In the genomic region with DNA sequence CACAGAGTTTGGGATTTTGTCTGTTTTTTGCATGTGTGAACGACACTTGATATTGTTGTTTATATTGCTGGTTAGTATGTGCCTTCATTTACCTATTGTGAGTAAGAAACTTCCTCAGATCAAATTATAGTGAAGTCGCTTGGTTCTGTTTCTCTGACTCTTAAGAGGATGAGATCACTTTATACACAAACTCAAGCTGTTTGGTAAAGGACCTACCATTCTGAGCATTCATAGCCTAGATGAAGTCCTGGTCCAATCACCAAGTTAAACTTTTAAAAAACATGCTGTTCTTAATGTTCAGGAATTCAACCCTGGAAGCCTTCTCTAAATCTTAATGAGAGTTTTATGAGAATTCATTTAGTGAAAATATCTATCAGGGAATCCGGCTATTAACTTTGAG, we compare ENCODE assay signal across 6 cellular contexts. TPM values are rescaled to one million over a fixed set of nuclear protein-coding genes. Genes with fewer than 3 reads are reported as not detected.
DNase-seq lines count a peak whose midpoint lies in the region; ATAC-seq, FAIRE-seq and TF ChIP-seq lines count a peak whose summit lies in the region.
"Not testable (repeated sequence)": the region's sequence is repeated elsewhere in the genome, so short reads cannot be mapped to it uniquely, and the experiment has no call there.
"Had no signal": no experiment of that assay in that cellular context is flagged by ENCODE, and none has a peak within 500 bp of the region (broad histone marks: within the 10 kb centered on the region; RNA-seq: fewer than 3 reads in every experiment).

No MANE protein-coding gene starts in this region.

- ATAC-seq in IMR-90 (ENCODE audit: low read depth) (peak; percentile 70), left lung (peak; percentile 79), lower lobe of right lung (peak; percentile 55 to 87), upper lobe of right lung (peak; percentile 50)

- not testable (repeated sequence) for H3K79me1 ChIP-seq in IMR-90 (ENCODE audit: low read depth in 1 of 2, low read length in 2 of 2)

- H3K4me3 ChIP-seq in IMR-90 (ENCODE audit: insufficient read depth, low read depth, low read length); left lung; lower lobe of right lung; upper lobe of right lung: not testable (repeated sequence)

- H3K27me3 ChIP-seq in IMR-90 (ENCODE audit: control insufficient read depth, insufficient read depth, low read length); left lung; lower lobe of right lung (ENCODE audit: low read depth); upper lobe of right lung: not testable (repeated sequence)

- WGBS in IMR-90 (ENCODE audit: extremely low coverage in 2 of 2, insufficient read length in 1 of 2), 2 experiments = no CpG with 5 or more reads among the region's 3 CpGs

- FAIRE-seq in endometrium (lab: Jason Lieb, UNC) = peak; percentile 65

- H2BK15ac ChIP-seq in IMR-90 (ENCODE audit: low read depth, low read length) = not testable (repeated sequence)

- TF ChIP-seq POLR2A in IMR-90 (IDR thresholded peaks at IDR 0.05; ENCODE audit: low read depth, low read length) = not testable (repeated sequence)

- dilution Hi-C loops in IMR-90 (cut with HindIII; ENCODE audit: low sequenced_read_pairs, unreplicated experiment) = not testable (repeated sequence)

- not testable (repeated sequence) for H2AK9ac ChIP-seq in IMR-90 (replicated peaks; ENCODE audit: low read depth, low read length, poor library complexity)

- H3K4ac ChIP-seq in IMR-90 (ENCODE audit: low read depth, low read length) = not testable (repeated sequence)

- BruUV-seq in IMR-90 (replicated peaks; lab: Mats Ljungman, UMichigan) = not testable (repeated sequence)

- TF ChIP-seq CTCF in IMR-90 (conservative IDR thresholded peaks at IDR 0.05; ENCODE audit: low read depth, low read length); left lung (IDR thresholded peaks at IDR 0.05); lower lobe of right lung (IDR thresholded peaks at IDR 0.05); upper lobe of right lung (IDR thresholded peaks at IDR 0.05): not testable (repeated sequence)

- not testable (repeated sequence) for H3K4me2 ChIP-seq in IMR-90 (ENCODE audit: low read depth, low read length)

- POLR2A ChIA-PET in IMR-90 (lab: Charles Lee; ENCODE audit: unreplicated experiment) = not testable (repeated sequence)

- intact Hi-C loops in IMR-90 (cut with micrococcal nuclease); left lung (cut with DNase I); lower lobe of right lung (cut with DNase I); upper lobe of right lung (cut with DNase I): not testable (repeated sequence)

- not testable (repeated sequence) for H3K27ac ChIP-seq in IMR-90 (ENCODE audit: insufficient read depth, low read length); left lung; lower lobe of right lung; upper lobe of right lung

- not testable (repeated sequence) for H4K91ac ChIP-seq in IMR-90 (ENCODE audit: insufficient read depth, low read depth, low read length)

- H3K4me1 ChIP-seq in IMR-90 (ENCODE audit: control insufficient read depth, insufficient read depth, low read length); left lung; lower lobe of right lung; upper lobe of right lung: not testable (repeated sequence)

- H3K23ac ChIP-seq in IMR-90 (ENCODE audit: low read depth, low read length) = not testable (repeated sequence)

- H2BK120ac ChIP-seq in IMR-90 (ENCODE audit: low read depth, low read length) = not testable (repeated sequence)

- not testable (repeated sequence) for H3K9me1 ChIP-seq in IMR-90 (ENCODE audit: insufficient read depth, low read length)

- H3K56ac ChIP-seq in IMR-90 (ENCODE audit: extremely low read depth, insufficient read depth, low read length) = not testable (repeated sequence)

- not testable (repeated sequence) for H2BK5ac ChIP-seq in IMR-90 (ENCODE audit: low read depth, low read length, poor library complexity, severe bottlenecking)

- H3K18ac ChIP-seq in IMR-90 (ENCODE audit: low read depth, low read length) = not testable (repeated sequence)

- H3K9ac ChIP-seq in IMR-90 (ENCODE audit: low read depth, low read length) = not testable (repeated sequence)

- not testable (repeated sequence) for H3K9me3 ChIP-seq in IMR-90 (ENCODE audit: control insufficient read depth, insufficient read depth, low read length); left lung; lower lobe of right lung; upper lobe of right lung

- H3K36me3 ChIP-seq in IMR-90 (ENCODE audit: control insufficient read depth, insufficient read depth, low read length); left lung; lower lobe of right lung; upper lobe of right lung: not testable (repeated sequence)

- TF ChIP-seq RAD21 in IMR-90 (IDR thresholded peaks at IDR 0.05; ENCODE audit: low read length) = not testable (repeated sequence)

- H4K5ac ChIP-seq in IMR-90 (ENCODE audit: low read depth, low read length) = not testable (repeated sequence)

- CTCF ChIA-PET in IMR-90 (lab: Yijun Ruan, JAX) = not testable (repeated sequence)

- H4K8ac ChIP-seq in IMR-90 (ENCODE audit: low read depth in 2 of 2, low read length in 2 of 2) = not testable (repeated sequence)

- not testable (repeated sequence) for DNase-seq in IMR-90, left lung, lower lobe of right lung, upper lobe of right lung

- not testable (repeated sequence) for H2BK20ac ChIP-seq in IMR-90 (ENCODE audit: low read depth, low read length)

- H2AFZ ChIP-seq in IMR-90 (replicated peaks; ENCODE audit: low read length, poor library complexity) = not testable (repeated sequence)

- H3K14ac ChIP-seq in IMR-90 (replicated peaks; ENCODE audit: low read depth, low read length) = not testable (repeated sequence)

- in situ Hi-C loops in IMR-90 (cut with MboI; ENCODE audit: low sequenced_read_pairs) = not testable (repeated sequence)

- H2AK5ac ChIP-seq in IMR-90 (ENCODE audit: low read depth, low read length) = not testable (repeated sequence)

- not testable (repeated sequence) for H4K20me1 ChIP-seq in IMR-90 (ENCODE audit: insufficient read depth, low read length)

RNA-seq across cellular contexts. Expression of gene GOLGA6L10, which starts 15.3 kb away (rescaled TPM):
- under 0.01 and 0.28 TPM in 2 replicates for total RNA-seq in IMR-90 (2012; rRNA removed)
- 0.62 and 0.79 TPM in 2 replicates for polyA plus RNA-seq in IMR-90 (2012; rRNA removed)
- 0.06 and 0.11 TPM in 2 replicates for polyA plus RNA-seq in IMR-90 (2012; cell fraction: cytosol; rRNA removed)
- 4.7 and 8.7 TPM in 2 replicates for polyA plus RNA-seq in IMR-90 (2012; cell fraction: nucleus; rRNA removed; ENCODE audit: low replicate concordance)
- 1 to 10 TPM; 1.5 to 2.1 TPM for total RNA-seq in left lung
- 0.41 TPM for total RNA-seq in lower lobe of right lung
- 0.23 TPM for total RNA-seq in upper lobe of right lung
- polyA plus RNA-seq: CD14-positive monocyte had no signal
